ENCODE assay signal across 3 cellular contexts in the genomic region with DNA sequence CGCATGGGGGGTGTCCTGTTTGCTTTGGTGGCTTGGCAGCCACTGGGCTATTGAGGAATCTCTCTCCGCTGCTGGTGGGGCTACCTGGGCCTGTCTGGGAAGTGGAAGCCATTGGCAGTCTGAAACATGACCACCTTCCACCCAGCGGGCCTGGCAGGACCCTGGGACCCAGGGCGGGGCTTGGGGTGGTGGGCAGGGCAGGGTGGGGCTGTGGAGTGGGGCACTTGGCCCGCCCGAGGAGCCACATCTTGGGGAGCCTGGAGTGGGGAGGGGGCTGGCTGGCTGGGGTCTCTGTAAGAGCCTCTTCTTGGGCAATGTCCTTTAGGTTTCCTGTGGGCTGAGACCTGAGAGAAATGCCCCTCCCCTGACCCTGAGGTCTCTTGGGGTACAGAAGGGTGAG. TPM values are rescaled to one million over a fixed set of nuclear protein-coding genes. Genes with fewer than 3 reads are reported as not detected.
"Had no signal": no experiment of that assay in that cellular context is flagged by ENCODE, and none has a peak within 500 bp of the region (broad histone marks: within the 10 kb centered on the region; RNA-seq: fewer than 3 reads in every experiment).

No MANE protein-coding gene starts in this region.

RNA-seq across cellular contexts. Expression of gene EVPLL, which starts 48.0 kb away (rescaled TPM):
- total RNA-seq: LHCN-M2, M059J had no signal

RNA-seq across cellular contexts. Expression of gene LGALS9C, which starts 51.0 kb away (rescaled TPM):
- total RNA-seq: LHCN-M2, M059J, MCF 10A had no signal
